In genomic region chr6:97218912-97219311, GRCh38 we compare ENCODE assay signal across 8 cellular contexts.
"Had no signal": no experiment of that assay in that cellular context is flagged by ENCODE, and none has a peak within 500 bp of the region (broad histone marks: within the 10 kb centered on the region; RNA-seq: fewer than 3 reads in every experiment).

No MANE protein-coding gene starts in this region.

- H3K4me2 ChIP-seq: GM23338, KMS-11 had no signal

- H3K4me1 ChIP-seq: HAP-1 had no signal

- H3K4me3 Mint-ChIP-seq: GM23338 had no signal

- FAIRE-seq: H1, HTR-8/SVneo had no signal

- H3K9me3 ChIP-seq: HAP-1 had no signal

- H3K9me3 Mint-ChIP-seq: GM23338 had no signal

- H3K27ac Mint-ChIP-seq: GM23338 had no signal

- H3K27ac ChIP-seq: KMS-11 had no signal

- H3K4me3 ChIP-seq: GM23338, HAP-1 had no signal

- DNase-seq: H7, IMR-90, KBM-7 had no signal

- H2AFZ ChIP-seq: GM23338 had no signal
